10 cellular contexts compared by ENCODE assay signal in genomic region chr11:123057604-123058305, GRCh38. TPM values are rescaled to one million over a fixed set of nuclear protein-coding genes. Genes with fewer than 3 reads are reported as not detected.
DNase-seq lines count a peak whose midpoint lies in the region; ATAC-seq and TF ChIP-seq lines count a peak whose summit lies in the region.
"Had no signal": no experiment of that assay in that cellular context is flagged by ENCODE, and none has a peak within 500 bp of the region (broad histone marks: within the 10 kb centered on the region; RNA-seq: fewer than 3 reads in every experiment).

No MANE protein-coding gene starts in this region.

- peak overlapping the region in 6 of 10 donors; percentile 76 to 96 (median 84) for H3K4me3 ChIP-seq in heart right ventricle
- peak overlapping the region in 3 of 12 donors; percentile 90 to 92 (median 92) for H3K4me3 ChIP-seq in heart left ventricle
- no peak overlapping the region for H3K4me3 ChIP-seq in gastroesophageal sphincter
- no peak overlapping the region for H3K4me3 ChIP-seq in tibial nerve
- no peak overlapping the region for H3K4me3 ChIP-seq in colonic mucosa
- peak overlapping the region in 1 of 4 donors; percentile 91 for H3K4me3 ChIP-seq in esophagus squamous epithelium

- H3K9me3 ChIP-seq in heart right ventricle (no peaks in the 10 kb centered on the region), heart left ventricle (no peaks in the 10 kb centered on the region), gastroesophageal sphincter (no peaks in the 10 kb centered on the region), tibial nerve (no peaks in the 10 kb centered on the region), colonic mucosa (no peaks in the 10 kb centered on the region), esophagus squamous epithelium (no peaks in the 10 kb centered on the region)

- WGBS in heart right ventricle, 2 donors = 74 to 77% methylated on average over 5 of the region's 5 CpGs
- 73 to 84% (median 78%) methylated on average over 5 of the region's 5 CpGs for WGBS in heart left ventricle, 4 donors
- WGBS in gastroesophageal sphincter (ENCODE audit: low coverage in 1 of 2), 2 donors = 67 to 87% methylated on average over 4 of the region's 5 CpGs
- WGBS in tibial nerve, 2 donors = 76 to 79% methylated on average over 5 of the region's 5 CpGs
- WGBS in esophagus squamous epithelium, 2 donors = 52 to 58% methylated on average over 5 of the region's 5 CpGs

- H3K36me3 ChIP-seq in heart right ventricle = peaks cover 0 to 85% (median 59%) of the 10 kb centered on the region in 9 donors
- H3K36me3 ChIP-seq in heart left ventricle = peaks cover 6 to 83% (median 81%) of the 10 kb centered on the region in 9 donors
- H3K36me3 ChIP-seq in gastroesophageal sphincter = peaks cover 7 to 80% of the 10 kb centered on the region in 2 donors
- H3K36me3 ChIP-seq in tibial nerve = peaks cover 5 to 72% (median 24%) of the 10 kb centered on the region in 3 donors
- peaks cover 16% of the 10 kb centered on the region for H3K36me3 ChIP-seq in colonic mucosa
- H3K36me3 ChIP-seq in esophagus squamous epithelium = peaks cover 23 to 82% (median 36%) of the 10 kb centered on the region in 3 donors

- DNase-seq in heart right ventricle (no peak), heart left ventricle (no peak), tibial nerve (ENCODE audit: low spot score in 2 of 2) (no peak), colonic mucosa (no peak), esophagus squamous epithelium (lab: John Stamatoyannopoulos, UW) (no peak)
- DNase-seq: activated CD4-positive, alpha-beta T cell treated with anti-CD3 and anti-CD28 coated beads, Interleukin-2, amount 50 U/mL, for 4 hours; NK-92 treated with Interleukin-12 subunit alpha and Interleukin-12 subunit beta, amount 100 ng/mL, for 24 hours had no signal

- ATAC-seq in heart right ventricle (no peak), heart left ventricle (no peak), gastroesophageal sphincter (no peak), GM18861 (IDR thresholded peaks at IDR 0.05; ENCODE audit: unreplicated experiment) (no peak)

- H3K27me3 ChIP-seq in heart right ventricle = no peaks in the 10 kb centered on the region
- H3K27me3 ChIP-seq in heart left ventricle = no peaks in the 10 kb centered on the region
- no peaks in the 10 kb centered on the region for H3K27me3 ChIP-seq in gastroesophageal sphincter
- peaks cover 0 to 3% of the 10 kb centered on the region in 2 donors for H3K27me3 ChIP-seq in tibial nerve
- no peaks in the 10 kb centered on the region for H3K27me3 ChIP-seq in colonic mucosa
- no peaks in the 10 kb centered on the region for H3K27me3 ChIP-seq in esophagus squamous epithelium

- TF ChIP-seq POLR2A in heart left ventricle (IDR thresholded peaks at IDR 0.05) = no peak
- TF ChIP-seq POLR2A in gastroesophageal sphincter (IDR thresholded peaks at IDR 0.05) = no peak
- TF ChIP-seq POLR2A in tibial nerve (IDR thresholded peaks at IDR 0.05) = no peak
- TF ChIP-seq POLR2A in esophagus squamous epithelium (IDR thresholded peaks at IDR 0.05) = no peak

- no peak overlapping the region for H3K9ac ChIP-seq in colonic mucosa (ENCODE audit: low read depth in 2 of 2, low read length in 2 of 2)

- H3K27ac ChIP-seq in heart right ventricle (peak overlapping the region in 2 of 10 donors; percentile 19 to 23), heart left ventricle (peak overlapping the region in 1 of 12 donors; percentile 63), VCaP (peak overlapping the region; percentile 100), gastroesophageal sphincter (peak overlapping the region in 3 of 4 donors; percentile 19 to 99 (median 29)), tibial nerve (peak overlapping the region in 3 of 4 donors; percentile 8 to 100 (median 13)), colonic mucosa (no peak overlapping the region), esophagus squamous epithelium (peak overlapping the region in 2 of 4 donors; percentile 100)

- TF ChIP-seq CTCF in heart right ventricle (IDR thresholded peaks at IDR 0.05) = peak in 1 of 9 donors; percentile 4
- TF ChIP-seq CTCF in heart left ventricle (IDR thresholded peaks at IDR 0.05) = no peak
- TF ChIP-seq CTCF in VCaP (conservative IDR thresholded peaks at IDR 0.05) = no peak
- no peak for TF ChIP-seq CTCF in gastroesophageal sphincter (IDR thresholded peaks at IDR 0.05)
- TF ChIP-seq CTCF in tibial nerve (IDR thresholded peaks at IDR 0.05) = no peak
- TF ChIP-seq CTCF in colonic mucosa (IDR thresholded peaks at IDR 0.05) = no peak
- TF ChIP-seq CTCF in esophagus squamous epithelium (IDR thresholded peaks at IDR 0.05) = no peak

- intact Hi-C loops in heart right ventricle (cut with DNase I) (loop anchor here in 5 of 10 donors (10.0 kb wide), 2 partner anchors 143 to 193 kb away; no protein-coding TSS in a partner anchor), heart left ventricle (cut with DNase I) (loop anchor here in 4 of 10 donors (10.0 kb wide), 1 partner anchor 193 kb away; no protein-coding TSS in a partner anchor), colonic mucosa (cut with DNase I) (loop anchor here (10.0 kb wide), 1 partner anchor 173 kb away; the partner anchor contains the start of gene JHY), esophagus squamous epithelium (cut with DNase I) (no loop called here)

- H3K4me1 ChIP-seq in heart right ventricle (peaks cover 23 to 76% (median 67%) of the 10 kb centered on the region in 9 donors), heart left ventricle (peaks cover 0 to 70% (median 61%) of the 10 kb centered on the region in 12 donors), gastroesophageal sphincter (peaks cover 5 to 74% (median 38%) of the 10 kb centered on the region in 3 donors), tibial nerve (peaks cover 0 to 75% (median 34%) of the 10 kb centered on the region in 4 donors), colonic mucosa (peaks cover 13% of the 10 kb centered on the region), esophagus squamous epithelium (peaks cover 23 to 72% (median 53%) of the 10 kb centered on the region in 3 donors)

- TF ChIP-seq EP300 in gastroesophageal sphincter (IDR thresholded peaks at IDR 0.05) (no peak), tibial nerve (IDR thresholded peaks at IDR 0.05) (no peak)

RNA-seq across cellular contexts. Expression of gene HSPA8, which starts 4.2 kb away (rescaled TPM):
- 1,000 to 10,000 TPM in 7 of 10 donors, 100 to 1,000 TPM in 3; 700 to 1,440 (median 1,139) TPM for total RNA-seq in heart right ventricle
- polyA plus RNA-seq in heart right ventricle = 100 to 1,000 TPM in 1 of 2 donors, 10 to 100 TPM in 1; 52.9 to 860 TPM
- total RNA-seq in heart left ventricle = 1,000 to 10,000 TPM in 7 of 9 donors, 100 to 1,000 TPM in 2; 650 to 1,438 (median 1,101) TPM
- polyA plus RNA-seq in heart left ventricle = 1,000 to 10,000 TPM in 1 of 2 donors, 10 to 100 TPM in 1; 58.9 to 2,193 TPM
- 1,000 to 10,000 TPM in 3 of 4 donors, 100 to 1,000 TPM in 1; 976 to 1,475 (median 1,128) TPM for total RNA-seq in gastroesophageal sphincter
- total RNA-seq in tibial nerve = 100 to 1,000 TPM; 425 to 660 (median 550) TPM
- total RNA-seq in colonic mucosa = 100 to 1,000 TPM; 565 to 901 TPM
- 1,000 to 10,000 TPM in 2 of 4 donors, 100 to 1,000 TPM in 2; 767 to 1,626 (median 1,046) TPM for total RNA-seq in esophagus squamous epithelium

Comparison
In these comparisons a context has a peak if more than half of its experiments do, and no peak if none do; other contexts are left out.
1. H3K4me3 ChIP-seq: peak in heart right ventricle (6 of 10); none in gastroesophageal sphincter (0 of 2), tibial nerve (0 of 4) and colonic mucosa (single experiment).